ENCODE assay signal across 8 cellular contexts in genomic region chr2:95402004-95402369, GRCh38. TPM values are rescaled to one million over a fixed set of nuclear protein-coding genes. Genes with fewer than 3 reads are reported as not detected.
DNase-seq lines count a peak whose midpoint lies in the region; ATAC-seq, FAIRE-seq and TF ChIP-seq lines count a peak whose summit lies in the region.
"Not testable (repeated sequence)": the region's sequence is repeated elsewhere in the genome, so short reads cannot be mapped to it uniquely, and the experiment has no call there.

No MANE protein-coding gene starts in this region.

- H3K27me3 Mint-ChIP-seq in naive thymus-derived CD8-positive, alpha-beta T cell, result not testable (repeated sequence)

- not testable (repeated sequence) for TF ChIP-seq CTCF in GM10248 (IDR thresholded peaks at IDR 0.05; ENCODE audit: control extremely low read depth, extremely low read depth, low read depth, missing control alignments); GM12878 (IDR thresholded peaks at IDR 0.05 in 2 of 3, conservative IDR thresholded peaks at IDR 0.05 in 1 of 3; ENCODE audit: control insufficient read depth in 2 of 3, extremely low read depth in 1 of 3, insufficient read depth in 1 of 3, low read depth in 3 of 3, low read length in 3 of 3)

- not testable (repeated sequence) for H3K4me1 ChIP-seq in GM12878 (ENCODE audit: control insufficient read depth, insufficient read depth, low read length); thymus (ENCODE audit: control insufficient read depth, insufficient read depth, low read length)

- H3K9ac ChIP-seq in GM12878 (ENCODE audit: control insufficient read depth, insufficient read depth, low read length), result peak overlapping the region; percentile 80

- not testable (repeated sequence) for FAIRE-seq in GM12878 (lab: Jason Lieb, UNC)

- H4K20me1 ChIP-seq in GM12878 (ENCODE audit: control insufficient read depth, insufficient read depth), result not testable (repeated sequence)

- SMC1A ChIA-PET in GM12878 (lab: Charles Lee; ENCODE audit: uncharacterized antibody, unreplicated experiment), result interaction anchor here (1.0 to 1.2 kb wide), 2 partner anchors 13 to 125 kb away, joined by 3 to 5 read pairs; no protein-coding TSS in a partner anchor

- H3K4me3 ChIP-seq in GM12878, result peak overlapping the region; percentile 89
- peak overlapping the region; percentile 81 for H3K4me3 ChIP-seq in thymus (ENCODE audit: low read length)

- H3K36me3 Mint-ChIP-seq in naive thymus-derived CD8-positive, alpha-beta T cell, result not testable (repeated sequence)

- TF ChIP-seq POLR2A in GM12878 (IDR thresholded peaks at IDR 0.05; ENCODE audit: low read depth, low read length), result not testable (repeated sequence)

- POLR2A ChIA-PET in GM10248 (lab: Yijun Ruan, JAX), result interaction anchor here (0.6 kb wide), 1 partner anchor 1180 kb away, joined by 3 read pairs; no protein-coding TSS in a partner anchor
- POLR2A ChIA-PET in GM12878 (lab: Charles Lee); naive thymus-derived CD8-positive, alpha-beta T cell (lab: Charles Lee): not testable (repeated sequence)

- not testable (repeated sequence) for TF ChIP-seq EP300 in GM12878 (IDR thresholded peaks at IDR 0.05; ENCODE audit: borderline replicate concordance in 1 of 2, control insufficient read depth in 1 of 2, low read depth in 2 of 2, low read length in 2 of 2)

- H3K27ac ChIP-seq in GM12878 (ENCODE audit: control insufficient read depth, insufficient read depth), result peak overlapping the region; percentile 57
- H3K27ac ChIP-seq in thymus (ENCODE audit: low read depth), result not testable (repeated sequence)

- not testable (repeated sequence) for H3K36me3 ChIP-seq in GM12878 (ENCODE audit: control insufficient read depth in 2 of 2, insufficient read depth in 2 of 2, low read length in 1 of 2); thymus (ENCODE audit: control insufficient read depth, insufficient read depth)

- not testable (repeated sequence) for H3K27me3 ChIP-seq in GM12878 (replicated peaks in 1 of 2; ENCODE audit: control insufficient read depth in 2 of 2, insufficient read depth in 2 of 2, low read length in 1 of 2); thymus (ENCODE audit: control insufficient read depth, insufficient read depth)

- peak overlapping the region; percentile 94 to 98 (median 97) for H3K4me3 Mint-ChIP-seq in naive thymus-derived CD8-positive, alpha-beta T cell

- DNase-seq in GM10248 (ENCODE audit: extremely low spot score), result peak; percentile 21
- DNase-seq in SHP77 treated with DMSO at 0.1 percent for 48 hours (lab: John Stamatoyannopoulos, UW), result peak; percentile 14
- DNase-seq in GM12878 (ENCODE audit: low read depth, low spot score); Right ventricle myocardium superior: not testable (repeated sequence)
- DNase-seq in naive thymus-derived CD8-positive, alpha-beta T cell, result peak in 1 of 10 donors; percentile 58

- peak overlapping the region; percentile 73 for H2AFZ ChIP-seq in GM12878 (ENCODE audit: control insufficient read depth, low read depth, low read length)

- ATAC-seq in GM21786 (IDR thresholded peaks at IDR 0.05; ENCODE audit: unreplicated experiment) (peak; percentile 16), HG03439 (IDR thresholded peaks at IDR 0.05; ENCODE audit: unreplicated experiment) (peak; percentile 17), GM12878 (peak; percentile 16), Right ventricle myocardium superior (ENCODE audit: poor library complexity) (peak; percentile 39)
- ATAC-seq in naive thymus-derived CD8-positive, alpha-beta T cell, result peak; percentile 43

- not testable (repeated sequence) for H3K79me2 ChIP-seq in GM12878 (ENCODE audit: control insufficient read depth, insufficient read depth, low read length)

- peak overlapping the region; percentile 4 to 98 (median 96) for H3K27ac Mint-ChIP-seq in naive thymus-derived CD8-positive, alpha-beta T cell

- peak overlapping the region; percentile 89 for H3K4me2 ChIP-seq in GM12878 (ENCODE audit: control insufficient read depth, insufficient read depth)

- RAD21 ChIA-PET in GM12878 (lab: Charles Lee; ENCODE audit: unreplicated experiment), result interaction anchor here (1.5 to 2.1 kb wide), 2 partner anchors 13 to 170 kb away, joined by 3 to 10 read pairs; no protein-coding TSS in a partner anchor

- intact Hi-C loops in GM12878 (cut with micrococcal nuclease; ENCODE audit: unreplicated experiment); Right ventricle myocardium superior (cut with DNase I): not testable (repeated sequence)

- not testable (repeated sequence) for H3K9me3 Mint-ChIP-seq in naive thymus-derived CD8-positive, alpha-beta T cell

- in situ Hi-C loops in GM12878 (cut with MboI), result loop anchor here (5.0 kb wide), 1 partner anchor 330 kb away; no protein-coding TSS in a partner anchor

- TSS peak; percentile 83 for BruUV-seq in GM12878 (replicated peaks; lab: Mats Ljungman, UMichigan)

- not testable (repeated sequence) for H3K9me3 ChIP-seq in GM12878 (replicated peaks; ENCODE audit: control insufficient read depth, insufficient read depth, low read length); thymus (ENCODE audit: control insufficient read depth)

- not testable (repeated sequence) for TF ChIP-seq RAD21 in GM12878 (IDR thresholded peaks at IDR 0.05; ENCODE audit: insufficient read depth, low read depth, low read length)

- CTCF ChIA-PET in GM10248 (lab: Yijun Ruan, JAX), result interaction anchor here (1.0 to 4.0 kb wide), 6 partner anchors 9 to 327 kb away, joined by 3 to 47 read pairs (median 8); no protein-coding TSS in a partner anchor
- CTCF ChIA-PET in GM12878 (lab: Yijun Ruan, JAX), result interaction anchor here (1.1 to 4.1 kb wide), 3 partner anchors 12 to 286 kb away, joined by 3 to 41 read pairs (median 3); no protein-coding TSS in a partner anchor

- WGBS in GM12878 (ENCODE audit: insufficient coverage, insufficient replicate concordance, low lambda C conversion rate, missing lambda C conversion rate), result 3% methylated on average over 10 of the region's 10 CpGs
- 2% methylated on average over 10 of the region's 10 CpGs for WGBS in thymus

- H3K4me1 Mint-ChIP-seq in naive thymus-derived CD8-positive, alpha-beta T cell, result peaks cover 12 to 29% (median 27%) of the 10 kb centered on the region in 4 donors

TF ChIP-seq in GM12878, 131 proteins besides CTCF, POLR2A, EP300 and RAD21:
- peak; percentile 12; the same call in 1 of the 2 replicates for TF ChIP-seq SPI1 (IDR thresholded peaks at IDR 0.05; ENCODE audit: borderline replicate concordance, insufficient read depth, low read depth, low read length)

RNA-seq across cellular contexts. Expression of gene FAHD2A, which starts 0.5 kb away (rescaled TPM):
- total RNA-seq in GM12878 (2013; cell fraction: nucleolus; rRNA removed), result 64.7 and 74.0 TPM in 2 replicates
- total RNA-seq in GM12878 (2014; rRNA removed), result 25.3 and 31.0 TPM in 2 replicates
- total RNA-seq in GM12878 (2014; rRNA removed; fragmentation: Illumina TruSeq; extraction: Trizol), result 24.2 and 24.8 TPM in 2 replicates
- total RNA-seq in GM12878 (2021), result 25.8 and 28.2 TPM in 2 replicates
- 8.9 TPM for polyA plus RNA-seq in GM12878 (2011; ENCODE audit: low read depth)
- polyA plus RNA-seq in GM12878 (2011; rRNA removed), result 26.2 and 38.2 TPM in 2 replicates
- 38.1 and 48.4 TPM in 2 replicates for polyA plus RNA-seq in GM12878 (2011; cell fraction: cytosol; rRNA removed)
- polyA plus RNA-seq in GM12878 (2011; cell fraction: nucleus; rRNA removed), result 78.4 and 94.2 TPM in 2 replicates
- 17.4 and 24.5 TPM in 2 replicates for polyA plus RNA-seq in GM12878 (2012)
- 19.0 and 24.9 TPM in 2 replicates for polyA plus RNA-seq in GM12878 (2014; fragmentation: Illumina TruSeq; extraction: Trizol)
- polyA plus RNA-seq in GM12878 (2014; fragmentation: Nextera tagmentation; extraction: Ambion mirVana), result 10 to 100 TPM; 11.2 to 15.2 TPM
- 27.9 and 30.8 TPM in 2 replicates for polyA plus RNA-seq in GM12878 (2014; rRNA removed)
- polyA plus RNA-seq in GM12878 (2016; fragmentation: Nextera tagmentation; extraction: Ambion mirVana), result 10 to 100 TPM; 23.5 to 28.2 TPM
- 33.9 and 42.9 TPM in 2 replicates for polyA minus RNA-seq in GM12878 (2011; rRNA and poly(A)+ RNA removed)
- polyA minus RNA-seq in GM12878 (2011; cell fraction: cytosol; rRNA and poly(A)+ RNA removed), result 8.2 and 9.9 TPM in 2 replicates
- polyA minus RNA-seq in GM12878 (2011; cell fraction: nucleus; rRNA and poly(A)+ RNA removed), result 23.9 and 35.0 TPM in 2 replicates
- total RNA-seq in Right ventricle myocardium superior, result 39.9 TPM
- 10 to 100 TPM; 30.8 to 35.2 TPM for total RNA-seq in naive thymus-derived CD8-positive, alpha-beta T cell
- 10 to 100 TPM; 19.3 to 21.5 (median 20.6) TPM for polyA plus RNA-seq in naive thymus-derived CD8-positive, alpha-beta T cell
- polyA plus RNA-seq in thymus, result 16.9 TPM
